Comparison of ENCODE assay signal across 11 cellular contexts in genomic region chr5:93891491-93892480, GRCh38.
DNase-seq lines count a peak whose midpoint lies in the region; ATAC-seq and TF ChIP-seq lines count a peak whose summit lies in the region.
"Had no signal": no experiment of that assay in that cellular context is flagged by ENCODE, and none has a peak within 500 bp of the region (broad histone marks: within the 10 kb centered on the region; RNA-seq: fewer than 3 reads in every experiment).

No MANE protein-coding gene starts in this region.

- H3K4me1 ChIP-seq in right lobe of liver, result peaks cover 0 to 12% (median 0%) of the 10 kb centered on the region in 4 donors
- H3K4me1 ChIP-seq in MM.1S (ENCODE audit: low read length), result no peaks in the 10 kb centered on the region

- H3K36me3 ChIP-seq in right lobe of liver, result no peaks in the 10 kb centered on the region
- no peaks in the 10 kb centered on the region for H3K36me3 ChIP-seq in MM.1S (replicated peaks; ENCODE audit: insufficient read depth, low read length)

- H3K9me2 ChIP-seq in MM.1S (replicated peaks; ENCODE audit: insufficient read depth, low read length), result no peaks in the 10 kb centered on the region; the same call in 1 of the 2 replicates

- intact Hi-C loops in right lobe of liver (cut with DNase I), result no loop called here
- intact Hi-C loops in activated CD4-positive, alpha-beta T cell treated with anti-CD3 and anti-CD28 coated beads, Interleukin-2, amount 10 ng/mL, durations not matched to agents 24 days and 14 days (cut with micrococcal nuclease), result no loop called here

- ATAC-seq in right lobe of liver, result peak in 3 of 4 donors; percentile 30 to 62 (median 57)

- no peaks in the 10 kb centered on the region for H3K36me3 Mint-ChIP-seq in activated CD4-positive, alpha-beta T cell treated with anti-CD3 and anti-CD28 coated beads, Interleukin-2, amount 10 ng/mL, durations not matched to agents 24 days and 14 days (ENCODE audit: low read depth)
- H3K36me3 Mint-ChIP-seq: activated naive CD8-positive, alpha-beta T cell treated with anti-CD3 and anti-CD28 coated beads, Interleukin-2, amount 10 ng/mL, durations not matched to agents 7 days and 5 days had no signal

- H3K4me1 Mint-ChIP-seq in activated CD4-positive, alpha-beta T cell treated with anti-CD3 and anti-CD28 coated beads, Interleukin-2, amount 10 ng/mL, durations not matched to agents 24 days and 14 days, result peaks cover 5% of the 10 kb centered on the region

- H3K9me3 ChIP-seq in right lobe of liver (no peaks in the 10 kb centered on the region), MM.1S (replicated peaks; ENCODE audit: insufficient read depth, low read length) (no peaks in the 10 kb centered on the region)

- no peaks in the 10 kb centered on the region for H3K27me3 Mint-ChIP-seq in activated CD4-positive, alpha-beta T cell treated with anti-CD3 and anti-CD28 coated beads, Interleukin-2, amount 10 ng/mL, durations not matched to agents 24 days and 14 days
- H3K27me3 Mint-ChIP-seq: activated naive CD8-positive, alpha-beta T cell treated with anti-CD3 and anti-CD28 coated beads, Interleukin-2, amount 10 ng/mL, durations not matched to agents 7 days and 5 days had no signal

- no peaks in the 10 kb centered on the region for H3F3A ChIP-seq in MM.1S (ENCODE audit: insufficient read depth, low read length)

- TF ChIP-seq POLR2A in right lobe of liver (IDR thresholded peaks at IDR 0.05), result no peak

- no peak overlapping the region for H3K4me2 ChIP-seq in MM.1S (ENCODE audit: low read depth, low read length)

- 58% methylated on average over 4 of the region's 4 CpGs for WGBS in right lobe of liver (ENCODE audit: insufficient coverage, low coverage, low lambda C conversion rate, missing lambda C conversion rate)

- no peak overlapping the region for H3K27ac Mint-ChIP-seq in activated CD4-positive, alpha-beta T cell treated with anti-CD3 and anti-CD28 coated beads, Interleukin-2, amount 10 ng/mL, durations not matched to agents 24 days and 14 days
- H3K27ac Mint-ChIP-seq: activated naive CD8-positive, alpha-beta T cell treated with anti-CD3 and anti-CD28 coated beads, Interleukin-2, amount 10 ng/mL, durations not matched to agents 7 days and 5 days had no signal

- H3K27ac ChIP-seq in right lobe of liver, result no peak overlapping the region
- no peak overlapping the region for H3K27ac ChIP-seq in MM.1S (ENCODE audit: low read length)

- DNase-seq in DMS153 (lab: John Stamatoyannopoulos, UW), result peak; percentile 82
- peak; percentile 93 for DNase-seq in NCI-H1436 (lab: John Stamatoyannopoulos, UW)
- DNase-seq in NCI-H748 treated with DMSO at 0.1 percent for 48 hours (lab: John Stamatoyannopoulos, UW), result peak; percentile 98
- DNase-seq in right lobe of liver, result no peak
- DNase-seq in iPS-NIHi11 (ENCODE audit: low spot score), result no peak
- no peak for DNase-seq in inferior parietal cortex (ENCODE audit: extremely low spot score)
- DNase-seq in activated CD4-positive, alpha-beta T cell treated with anti-CD3 and anti-CD28 coated beads, Interleukin-2, amount 10 ng/mL, durations not matched to agents 24 days and 14 days, result no peak
- DNase-seq in MM.1S, result no peak
- DNase-seq: activated naive CD8-positive, alpha-beta T cell treated with anti-CD3 and anti-CD28 coated beads, Interleukin-2, amount 10 ng/mL, durations not matched to agents 7 days and 5 days; Kasumi-1; stimulated activated CD4-positive, alpha-beta T cell treated with anti-CD3 and anti-CD28 coated beads, Interleukin-2, amount 100 ng/mL, for 24 hours had no signal

- H4K20me1 ChIP-seq in MM.1S (ENCODE audit: insufficient read depth, low read length), result no peaks in the 10 kb centered on the region

- H3K27me3 ChIP-seq in right lobe of liver (no peaks in the 10 kb centered on the region), MM.1S (replicated peaks; ENCODE audit: insufficient read depth, low read length) (no peaks in the 10 kb centered on the region)

- H3K4me3 Mint-ChIP-seq in activated CD4-positive, alpha-beta T cell treated with anti-CD3 and anti-CD28 coated beads, Interleukin-2, amount 10 ng/mL, durations not matched to agents 24 days and 14 days, result no peak overlapping the region
- H3K4me3 Mint-ChIP-seq: activated naive CD8-positive, alpha-beta T cell treated with anti-CD3 and anti-CD28 coated beads, Interleukin-2, amount 10 ng/mL, durations not matched to agents 7 days and 5 days had no signal

- H2AFZ ChIP-seq in MM.1S (ENCODE audit: low read length), result no peak overlapping the region

- no peak overlapping the region for H3K9ac ChIP-seq in MM.1S (ENCODE audit: low read length)

- H3K9me3 Mint-ChIP-seq in activated CD4-positive, alpha-beta T cell treated with anti-CD3 and anti-CD28 coated beads, Interleukin-2, amount 10 ng/mL, durations not matched to agents 24 days and 14 days, result no peaks in the 10 kb centered on the region
- H3K9me3 Mint-ChIP-seq: activated naive CD8-positive, alpha-beta T cell treated with anti-CD3 and anti-CD28 coated beads, Interleukin-2, amount 10 ng/mL, durations not matched to agents 7 days and 5 days had no signal

- H3K79me2 ChIP-seq in MM.1S (ENCODE audit: low read length), result no peaks in the 10 kb centered on the region

- H3K4me3 ChIP-seq in right lobe of liver (no peak overlapping the region), MM.1S (ENCODE audit: low read length) (no peak overlapping the region)

- TF ChIP-seq CTCF in right lobe of liver (IDR thresholded peaks at IDR 0.05), result no peak
- no peak for TF ChIP-seq CTCF in MM.1S (IDR thresholded peaks at IDR 0.05; ENCODE audit: low read length)

Comparison
In these comparisons a context has a peak if more than half of its experiments do, and no peak if none do; other contexts are left out.
1. DNase-seq: peak in DMS153 (single experiment), NCI-H1436 (single experiment) and NCI-H748 treated with DMSO at 0.1 percent for 48 hours (single experiment); none in right lobe of liver (0 of 3), iPS-NIHi11 (single experiment), inferior parietal cortex (single experiment), activated CD4-positive, alpha-beta T cell treated with anti-CD3 and anti-CD28 coated beads, Interleukin-2, amount 10 ng/mL, durations not matched to agents 24 days and 14 days (single experiment) and MM.1S (single experiment).